10 cellular contexts compared by ENCODE assay signal in the genomic region with DNA sequence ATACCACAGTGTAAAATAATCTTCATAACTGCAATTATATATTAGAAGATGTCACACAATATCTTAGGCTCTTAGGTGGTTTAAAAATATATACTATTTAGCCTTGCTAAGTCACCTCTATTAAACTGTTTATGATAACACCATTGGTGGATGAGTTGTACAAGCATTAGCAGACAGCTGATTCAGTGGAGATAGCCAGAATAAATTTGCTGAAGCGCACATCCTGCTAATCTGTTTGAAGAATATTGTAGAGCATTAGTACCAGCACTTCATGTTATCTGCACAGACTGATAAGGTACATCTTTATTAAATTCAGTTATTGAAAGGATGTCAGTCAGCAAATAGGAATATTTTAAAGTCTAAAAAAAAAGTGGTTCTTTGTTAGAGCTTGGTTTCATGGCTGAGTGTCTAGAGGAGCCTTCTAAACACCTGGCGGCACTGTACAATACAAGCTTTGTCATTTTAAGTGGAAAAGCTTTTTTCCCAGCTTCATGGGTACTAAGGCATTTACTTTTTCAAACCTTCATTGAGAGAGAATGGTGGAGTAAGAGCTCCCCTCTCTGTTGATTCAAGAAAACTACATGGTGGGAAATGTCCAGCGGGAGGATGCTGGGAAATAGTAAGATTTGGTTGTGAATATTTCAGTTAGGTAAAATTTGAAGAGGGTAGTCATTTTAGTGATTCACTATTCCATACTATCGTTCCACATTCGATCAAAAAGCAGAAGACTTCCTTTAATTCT.
DNase-seq lines count a peak whose midpoint lies in the region; ATAC-seq, FAIRE-seq and TF ChIP-seq lines count a peak whose summit lies in the region.
"Had no signal": no experiment of that assay in that cellular context is flagged by ENCODE, and none has a peak within 500 bp of the region (broad histone marks: within the 10 kb centered on the region; RNA-seq: fewer than 3 reads in every experiment).

No MANE protein-coding gene starts in this region.

- no peaks in the 10 kb centered on the region for H3K9me1 ChIP-seq in IMR-90 (ENCODE audit: insufficient read depth, low read length)

- no peak overlapping the region for H3K27ac ChIP-seq in IMR-90 (ENCODE audit: insufficient read depth, low read length)
- no peak overlapping the region for H3K27ac ChIP-seq in liver (ENCODE audit: low read depth in 1 of 2, low read length in 2 of 2)
- no peak overlapping the region for H3K27ac ChIP-seq in suprapubic skin
- H3K27ac ChIP-seq: HL-60 had no signal

- H3K18ac ChIP-seq in IMR-90 (ENCODE audit: low read depth, low read length), result no peak overlapping the region

- intact Hi-C loops in IMR-90 (cut with micrococcal nuclease), result no loop called here

- peak; percentile 37 for TF ChIP-seq RAD21 in IMR-90 (IDR thresholded peaks at IDR 0.05; ENCODE audit: low read length)
- TF ChIP-seq RAD21 in liver (IDR thresholded peaks at IDR 0.05), result peak; percentile 48 to 62

- no peak overlapping the region for H2AK9ac ChIP-seq in IMR-90 (replicated peaks; ENCODE audit: low read depth, low read length, poor library complexity)

- BruUV-seq in IMR-90 (replicated peaks; lab: Mats Ljungman, UMichigan), result no TSS peak

- H3K9ac ChIP-seq in IMR-90 (ENCODE audit: low read depth, low read length), result no peak overlapping the region
- H3K9ac ChIP-seq in liver (ENCODE audit: low read depth in 1 of 2, low read length in 2 of 2), result no peak overlapping the region

- DNase-seq in DMS53 (lab: John Stamatoyannopoulos, UW), result peak; percentile 47
- DNase-seq in IMR-90, result peak; percentile 4
- no peak for DNase-seq in astrocyte of the cerebellum (ENCODE audit: low read depth)
- no peak for DNase-seq in GM12892 (ENCODE audit: insufficient read length)
- no peak for DNase-seq in suprapubic skin (ENCODE audit: low spot score in 2 of 2)
- DNase-seq: mucosa of descending colon had no signal

- CTCF ChIA-PET in IMR-90 (lab: Yijun Ruan, JAX), result interaction anchor here (0.7 to 1.5 kb wide), 2 partner anchors 10 to 17 kb away, joined by 4 read pairs; no protein-coding TSS in a partner anchor

- in situ Hi-C loops in IMR-90 (cut with MboI; ENCODE audit: low sequenced_read_pairs), result no loop called here
- in situ Hi-C loops in astrocyte of the cerebellum (cut with HindIII; ENCODE audit: low sequenced_read_pairs), result no loop called here

- H3K23ac ChIP-seq in IMR-90 (ENCODE audit: low read depth, low read length), result no peak overlapping the region

- H3K4ac ChIP-seq in IMR-90 (ENCODE audit: low read depth, low read length), result no peak overlapping the region

- ATAC-seq in IMR-90 (ENCODE audit: low read depth) (no peak), HG03175 (IDR thresholded peaks at IDR 0.05; ENCODE audit: unreplicated experiment) (no peak), HG02840 (IDR thresholded peaks at IDR 0.05; ENCODE audit: low FRiP score, unreplicated experiment) (no peak)
- ATAC-seq: mucosa of descending colon had no signal

- no peak overlapping the region for H2AFZ ChIP-seq in IMR-90 (replicated peaks; ENCODE audit: low read length, poor library complexity)

- no peak overlapping the region for H2BK5ac ChIP-seq in IMR-90 (ENCODE audit: low read depth, low read length, poor library complexity, severe bottlenecking)

- H3K4me1 ChIP-seq in IMR-90 (ENCODE audit: control insufficient read depth, insufficient read depth, low read length) (no peaks in the 10 kb centered on the region), liver (ENCODE audit: control insufficient read depth in 4 of 4, insufficient read depth in 4 of 4, low read length in 3 of 4) (no peaks in the 10 kb centered on the region), suprapubic skin (no peaks in the 10 kb centered on the region)

- H3K36me3 ChIP-seq in IMR-90 (ENCODE audit: control insufficient read depth, insufficient read depth, low read length) (no peaks in the 10 kb centered on the region), liver (ENCODE audit: control insufficient read depth in 4 of 4, insufficient read depth in 3 of 4, low read depth in 1 of 4, low read length in 3 of 4) (no peaks in the 10 kb centered on the region), suprapubic skin (no peaks in the 10 kb centered on the region)

- no peak overlapping the region for H3K4me2 ChIP-seq in IMR-90 (ENCODE audit: low read depth, low read length)

- POLR2A ChIA-PET in IMR-90 (lab: Charles Lee; ENCODE audit: unreplicated experiment), result no interaction called here

- no peaks in the 10 kb centered on the region for H4K20me1 ChIP-seq in IMR-90 (ENCODE audit: insufficient read depth, low read length)

- no peak overlapping the region for H2BK120ac ChIP-seq in IMR-90 (ENCODE audit: low read depth, low read length)

- H3K9me3 ChIP-seq in IMR-90 (ENCODE audit: control insufficient read depth, insufficient read depth, low read length) (no peaks in the 10 kb centered on the region), liver (ENCODE audit: control insufficient read depth in 4 of 4, low read length in 3 of 4) (no peaks in the 10 kb centered on the region), suprapubic skin (no peaks in the 10 kb centered on the region)
- H3K9me3 ChIP-seq: mucosa of descending colon had no signal

- no CpG with 5 or more reads among the region's 5 CpGs for WGBS in IMR-90 (ENCODE audit: extremely low coverage in 2 of 2, insufficient read length in 1 of 2), 2 experiments
- 38% methylated on average over 5 of the region's 5 CpGs for WGBS in liver
- 62% methylated on average over 5 of the region's 5 CpGs for WGBS in suprapubic skin

- H3K56ac ChIP-seq in IMR-90 (ENCODE audit: extremely low read depth, insufficient read depth, low read length), result no peak overlapping the region

- no peak for TF ChIP-seq EP300 in suprapubic skin (IDR thresholded peaks at IDR 0.05)

- H4K91ac ChIP-seq in IMR-90 (ENCODE audit: insufficient read depth, low read depth, low read length), result no peak overlapping the region

- no peak overlapping the region for H2BK20ac ChIP-seq in IMR-90 (ENCODE audit: low read depth, low read length)

- H3K14ac ChIP-seq in IMR-90 (replicated peaks; ENCODE audit: low read depth, low read length), result no peak overlapping the region

- peak; percentile 38 for TF ChIP-seq CTCF in IMR-90 (conservative IDR thresholded peaks at IDR 0.05; ENCODE audit: low read depth, low read length)
- peak; percentile 52 for TF ChIP-seq CTCF in astrocyte of the cerebellum (IDR thresholded peaks at IDR 0.05; ENCODE audit: low read depth, low read length, missing control alignments)
- TF ChIP-seq CTCF in liver (IDR thresholded peaks at IDR 0.05; ENCODE audit: low read depth, low read length, missing input control), result peak; percentile 11
- TF ChIP-seq CTCF in suprapubic skin (IDR thresholded peaks at IDR 0.05), result no peak

- dilution Hi-C loops in IMR-90 (cut with HindIII; ENCODE audit: low sequenced_read_pairs, unreplicated experiment), result no loop called here

- no peak overlapping the region for H2BK15ac ChIP-seq in IMR-90 (ENCODE audit: low read depth, low read length)

- no peak for TF ChIP-seq POLR2A in IMR-90 (IDR thresholded peaks at IDR 0.05; ENCODE audit: low read depth, low read length)
- TF ChIP-seq POLR2A in GM12892 (IDR thresholded peaks at IDR 0.05; ENCODE audit: low read depth, low read length), result no peak
- TF ChIP-seq POLR2A in suprapubic skin (IDR thresholded peaks at IDR 0.05), result no peak

- no peak overlapping the region for H4K5ac ChIP-seq in IMR-90 (ENCODE audit: low read depth, low read length)

- FAIRE-seq in GM12892 (lab: Jason Lieb, UNC), result no peak

- H3K79me1 ChIP-seq in IMR-90 (ENCODE audit: low read depth in 1 of 2, low read length in 2 of 2), result no peaks in the 10 kb centered on the region

- H2AK5ac ChIP-seq in IMR-90 (ENCODE audit: low read depth, low read length), result no peak overlapping the region

- H3K27me3 ChIP-seq in IMR-90 (ENCODE audit: control insufficient read depth, insufficient read depth, low read length), result no peaks in the 10 kb centered on the region
- H3K27me3 ChIP-seq in liver (ENCODE audit: control insufficient read depth in 4 of 4, insufficient read depth in 4 of 4, low read length in 3 of 4), result no peaks in the 10 kb centered on the region
- H3K27me3 ChIP-seq in suprapubic skin, result no peaks in the 10 kb centered on the region

- no peak overlapping the region for H4K8ac ChIP-seq in IMR-90 (ENCODE audit: low read depth in 2 of 2, low read length in 2 of 2)

- H3K4me3 ChIP-seq in IMR-90 (ENCODE audit: insufficient read depth, low read depth, low read length), result no peak overlapping the region
- H3K4me3 ChIP-seq in astrocyte of the cerebellum (ENCODE audit: low read depth, low read length), result no peak overlapping the region
- H3K4me3 ChIP-seq in liver (ENCODE audit: low read depth in 1 of 3, low read length in 3 of 3), result no peak overlapping the region
- no peak overlapping the region for H3K4me3 ChIP-seq in suprapubic skin
- H3K4me3 ChIP-seq: mucosa of descending colon had no signal

TF ChIP-seq in IMR-90, 13 proteins besides CTCF, POLR2A, EP300 and RAD21:
- peak; percentile 27; the same call in 1 of the 2 replicates for TF ChIP-seq SMC3 (IDR thresholded peaks at IDR 0.05; ENCODE audit: low read depth, low read length)
- TF ChIP-seq, protein P1, sequence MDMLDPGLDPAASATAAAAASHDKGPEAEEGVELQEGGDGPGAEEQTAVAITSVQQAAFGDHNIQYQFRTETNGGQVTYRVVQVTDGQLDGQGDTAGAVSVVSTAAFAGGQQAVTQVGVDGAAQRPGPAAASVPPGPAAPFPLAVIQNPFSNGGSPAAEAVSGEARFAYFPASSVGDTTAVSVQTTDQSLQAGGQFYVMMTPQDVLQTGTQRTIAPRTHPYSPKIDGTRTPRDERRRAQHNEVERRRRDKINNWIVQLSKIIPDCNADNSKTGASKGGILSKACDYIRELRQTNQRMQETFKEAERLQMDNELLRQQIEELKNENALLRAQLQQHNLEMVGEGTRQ (IDR thresholded peaks at IDR 0.05; ENCODE audit: low read depth, low read length), result no peak

TF ChIP-seq in liver, 16 proteins besides CTCF, POLR2A, EP300 and RAD21:
- TF ChIP-seq TAF1 (conservative IDR thresholded peaks at IDR 0.05) (no peak), GABPA (IDR thresholded peaks at IDR 0.05 in 1 of 2, conservative IDR thresholded peaks at IDR 0.05 in 1 of 2) (no peak), HNF4A (conservative IDR thresholded peaks at IDR 0.05) (no peak), YY1 (IDR thresholded peaks at IDR 0.05) (no peak)

Comparison
In these comparisons a context has a peak if more than half of its experiments do, and no peak if none do; other contexts are left out.
1. DNase-seq: peak in DMS53 (single experiment) and IMR-90 (single experiment); none in astrocyte of the cerebellum (single experiment), GM12892 (single experiment) and suprapubic skin (0 of 2).
2. CTCF ChIP-seq: peak in IMR-90 (single experiment), astrocyte of the cerebellum (single experiment) and liver (single experiment); none in suprapubic skin (0 of 2).